ENCODE assay signal across 8 cellular contexts in the genomic region with DNA sequence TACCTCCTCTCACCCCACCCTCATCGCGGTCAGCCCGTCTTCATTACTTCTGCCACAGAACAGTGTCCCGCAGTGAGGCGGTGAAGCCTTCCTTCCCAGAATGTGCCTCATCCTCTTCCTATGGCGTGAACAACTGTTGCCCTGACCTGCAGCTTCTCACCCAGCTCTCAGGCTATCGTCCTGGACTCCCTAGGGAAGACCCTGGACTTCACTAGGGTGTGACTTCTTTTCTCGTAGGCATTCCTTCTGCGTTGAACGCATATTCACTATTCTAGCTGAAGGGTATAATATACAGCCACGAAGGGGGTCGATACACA. TPM values are rescaled to one million over a fixed set of nuclear protein-coding genes. Genes with fewer than 3 reads are reported as not detected.
DNase-seq lines count a peak whose midpoint lies in the region; ATAC-seq, FAIRE-seq and TF ChIP-seq lines count a peak whose summit lies in the region.

No MANE protein-coding gene starts in this region.

- TF ChIP-seq CTCF in bronchial epithelial cell (IDR thresholded peaks at IDR 0.05; ENCODE audit: insufficient read depth, low read length, severe bottlenecking): no peak

- H3K4me1 Mint-ChIP-seq in stimulated activated naive CD8-positive, alpha-beta T cell treated with anti-CD3 and anti-CD28 coated beads, Interleukin-15, Interleukin-2, amounts not matched to agents 100 ng/mL and 50 ng/mL, for 24 hours (ENCODE audit: low read depth): peaks cover 64% of the 10 kb centered on the region

- H3K4me1 ChIP-seq in mucosa of rectum (ENCODE audit: control insufficient read depth in 2 of 2, insufficient read depth in 2 of 2, low read length in 2 of 2): peaks cover 17 to 21% of the 10 kb centered on the region in 2 donors

- H3K27ac Mint-ChIP-seq in stimulated activated naive CD8-positive, alpha-beta T cell treated with anti-CD3 and anti-CD28 coated beads, Interleukin-15, Interleukin-2, amounts not matched to agents 100 ng/mL and 50 ng/mL, for 24 hours: peak overlapping the region; percentile 98

- H3K27ac ChIP-seq in mucosa of rectum (ENCODE audit: low read depth in 2 of 2, low read length in 2 of 2): peak overlapping the region; percentile 92 to 93

- H3K36me3 Mint-ChIP-seq in stimulated activated naive CD8-positive, alpha-beta T cell treated with anti-CD3 and anti-CD28 coated beads, Interleukin-15, Interleukin-2, amounts not matched to agents 100 ng/mL and 50 ng/mL, for 24 hours (ENCODE audit: low read depth): peaks cover 36% of the 10 kb centered on the region

- H3K27me3 ChIP-seq in bronchial epithelial cell (ENCODE audit: control insufficient read depth, insufficient read depth, low read length): no peaks in the 10 kb centered on the region
- H3K27me3 ChIP-seq in mucosa of rectum (ENCODE audit: control insufficient read depth in 2 of 2, insufficient read depth in 2 of 2, low read length in 2 of 2): no peaks in the 10 kb centered on the region

- H3K4me3 ChIP-seq in bronchial epithelial cell (ENCODE audit: low read depth, low read length) (peak overlapping the region; percentile 62), mucosa of rectum (ENCODE audit: low read length in 2 of 2) (peak overlapping the region; percentile 90 to 91)

- peaks cover 14% of the 10 kb centered on the region for H3K36me3 ChIP-seq in bronchial epithelial cell (ENCODE audit: control insufficient read depth, insufficient read depth, low read length)
- H3K36me3 ChIP-seq in mucosa of rectum (ENCODE audit: control insufficient read depth in 2 of 2, insufficient read depth in 2 of 2, low read length in 2 of 2): peaks cover 0 to 8% of the 10 kb centered on the region in 2 donors

- peak overlapping the region; percentile 95 for H3K4me3 Mint-ChIP-seq in stimulated activated naive CD8-positive, alpha-beta T cell treated with anti-CD3 and anti-CD28 coated beads, Interleukin-15, Interleukin-2, amounts not matched to agents 100 ng/mL and 50 ng/mL, for 24 hours

- no peaks in the 10 kb centered on the region for H3K9me3 Mint-ChIP-seq in stimulated activated naive CD8-positive, alpha-beta T cell treated with anti-CD3 and anti-CD28 coated beads, Interleukin-15, Interleukin-2, amounts not matched to agents 100 ng/mL and 50 ng/mL, for 24 hours

- no peak for ATAC-seq in stimulated activated naive CD8-positive, alpha-beta T cell treated with anti-CD3 and anti-CD28 coated beads, Interleukin-15, Interleukin-2, amounts not matched to agents 100 U/mL and 50 U/mL, for 24 hours
- ATAC-seq in HG02884 (IDR thresholded peaks at IDR 0.05; ENCODE audit: unreplicated experiment) (no peak), GM21447 (IDR thresholded peaks at IDR 0.05; ENCODE audit: unreplicated experiment) (no peak)

- peak overlapping the region; percentile 75 to 89 for H3K9ac ChIP-seq in mucosa of rectum (ENCODE audit: low read depth in 1 of 2, low read length in 2 of 2)

- no peaks in the 10 kb centered on the region for H3K27me3 Mint-ChIP-seq in stimulated activated naive CD8-positive, alpha-beta T cell treated with anti-CD3 and anti-CD28 coated beads, Interleukin-15, Interleukin-2, amounts not matched to agents 100 ng/mL and 50 ng/mL, for 24 hours

- FAIRE-seq in bronchial epithelial cell (lab: Jason Lieb, UNC): no peak

- DNase-seq in stimulated activated naive CD8-positive, alpha-beta T cell treated with anti-CD3 and anti-CD28 coated beads, Interleukin-15, Interleukin-2, amounts not matched to agents 100 U/mL and 50 U/mL, for 24 hours: no peak
- DNase-seq in bronchial epithelial cell (ENCODE audit: low read depth): no peak
- DNase-seq in cortex of kidney (lab: John Stamatoyannopoulos, UW): no peak
- DNase-seq in stimulated activated CD8-positive, alpha-beta memory T cell treated with anti-CD3 and anti-CD28 coated beads, Interleukin-4, amount 100 ng/mL, for 48 hours: no peak

- H3K9me3 ChIP-seq in mucosa of rectum (ENCODE audit: control insufficient read depth in 2 of 2, low read length in 2 of 2): no peaks in the 10 kb centered on the region

RNA-seq across cellular contexts. Expression of gene ZNF865, which starts 1.0 kb away (rescaled TPM):
- total RNA-seq in bronchial epithelial cell: 0.53 and 0.64 TPM in 2 replicates

RNA-seq across cellular contexts. Expression of gene ZNF524, which starts 6.3 kb away (rescaled TPM):
- 18.4 and 19.6 TPM in 2 replicates for total RNA-seq in bronchial epithelial cell

RNA-seq across cellular contexts. Expression of gene FIZ1, which starts 7.1 kb away (rescaled TPM):
- total RNA-seq in bronchial epithelial cell: 2.1 and 3.5 TPM in 2 replicates

RNA-seq across cellular contexts. Expression of gene ZNF784, which starts 17.9 kb away (rescaled TPM):
- 5.0 and 5.1 TPM in 2 replicates for total RNA-seq in bronchial epithelial cell

RNA-seq across cellular contexts. Expression of gene ZNF579, which starts 25.8 kb away (rescaled TPM):
- total RNA-seq in bronchial epithelial cell: 1.8 and 2.2 TPM in 2 replicates
